7 cellular contexts compared by ENCODE assay signal in genomic region chr3:14508505-14508819, GRCh38. TPM values are rescaled to one million over a fixed set of nuclear protein-coding genes. Genes with fewer than 3 reads are reported as not detected.
"Had no signal": no experiment of that assay in that cellular context is flagged by ENCODE, and none has a peak within 500 bp of the region (broad histone marks: within the 10 kb centered on the region; RNA-seq: fewer than 3 reads in every experiment).

No MANE protein-coding gene starts in this region.

- H3K27ac ChIP-seq: KMS-11, WERI-Rb-1 had no signal

- H3K9ac ChIP-seq: KMS-11 had no signal

- H3K4me2 ChIP-seq: KMS-11 had no signal

- H3K36me3 ChIP-seq: WERI-Rb-1 had no signal

- DNase-seq: NCI-H1436 treated with DMSO at 0.1 percent for 48 hours had no signal

- FAIRE-seq: bronchial epithelial cell had no signal

RNA-seq across cellular contexts. Expression of gene GRIP2, which starts 31.7 kb away (rescaled TPM):
- total RNA-seq: activated CD4-positive, alpha-beta T cell treated with anti-CD3 and anti-CD28 coated beads for 36 hours; activated CD8-positive, alpha-beta T cell treated with anti-CD3 and anti-CD28 coated beads, Interleukin-2, amount 10 ng/mL, durations not matched to agents 7 days and 5 days; LHCN-M2 had no signal
